1 cellular context compared by ENCODE assay signal in genomic region chr18:13543811-13544732, GRCh38.
TF ChIP-seq lines count a peak whose summit lies in the region.

No MANE protein-coding gene starts in this region.

TF ChIP-seq in HepG2, 621 proteins besides CTCF, POLR2A, EP300 and RAD21 (continued from another document):
- TF ChIP-seq ZNF142 (CRISPR knock-in tag; IDR thresholded peaks at IDR 0.05) = no peak
- TF ChIP-seq FOXP1 (IDR thresholded peaks at IDR 0.05) = no peak
- 0 out of 2 replicates have a peak, but pooled peaks have one; percentile 23 for TF ChIP-seq FOXP1 (CRISPR knock-in tag; IDR thresholded peaks at IDR 0.05)
- no peak for TF ChIP-seq PAF1 (CRISPR knock-in tag; IDR thresholded peaks at IDR 0.05)
- no peak for TF ChIP-seq PLRG1 (conservative IDR thresholded peaks at IDR 0.05)
- peak; percentile 22 for TF ChIP-seq YY1 (IDR thresholded peaks at IDR 0.05; ENCODE audit: insufficient read depth, insufficient replicate concordance, low read depth, low read length)
- TF ChIP-seq HDAC6 (IDR thresholded peaks at IDR 0.05; ENCODE audit: low read depth, low read length) = no peak
- no peak for TF ChIP-seq JUNB (CRISPR knock-in tag; IDR thresholded peaks at IDR 0.05; ENCODE audit: borderline replicate concordance)
- 0 out of 2 replicates have a peak, but pooled peaks have one; percentile 40 for TF ChIP-seq PHF21A (CRISPR knock-in tag; IDR thresholded peaks at IDR 0.05)
- TF ChIP-seq THRA (CRISPR knock-in tag; IDR thresholded peaks at IDR 0.05; ENCODE audit: borderline replicate concordance) = peak; percentile 25; the same call in 1 of the 2 replicates
- TF ChIP-seq ZNF441 (CRISPR knock-in tag; IDR thresholded peaks at IDR 0.05; ENCODE audit: borderline replicate concordance) = peak; percentile 55; the same call in 1 of the 2 replicates
- TF ChIP-seq MED1 (CRISPR knock-in tag; IDR thresholded peaks at IDR 0.05) = peak; percentile 26; the same call in 1 of the 2 replicates
- peak; percentile 40; the same call in 1 of the 2 replicates for TF ChIP-seq ZFX (CRISPR knock-in tag; IDR thresholded peaks at IDR 0.05; ENCODE audit: low read depth)
- TF ChIP-seq GATAD2A (CRISPR knock-in tag; IDR thresholded peaks at IDR 0.05) = peak; percentile 22; the same call in 1 of the 2 replicates
- 0 out of 2 replicates have a peak, but pooled peaks have one; percentile 22 for TF ChIP-seq ZBTB4 (CRISPR knock-in tag; IDR thresholded peaks at IDR 0.05; ENCODE audit: borderline replicate concordance)
- no peak for TF ChIP-seq CSRNP1 (CRISPR knock-in tag; IDR thresholded peaks at IDR 0.05)
- TF ChIP-seq ZEB1 (IDR thresholded peaks at IDR 0.05; ENCODE audit: insufficient replicate concordance, low read depth) = peak; percentile 48
- peak; percentile 37; the same call in 1 of the 2 replicates for TF ChIP-seq ZBTB38 (CRISPR knock-in tag; IDR thresholded peaks at IDR 0.05)
- TF ChIP-seq PAXIP1 (CRISPR knock-in tag; conservative IDR thresholded peaks at IDR 0.05) = 0 out of 2 replicates have a peak, but pooled peaks have one; percentile 26
- TF ChIP-seq RXRB (CRISPR knock-in tag; IDR thresholded peaks at IDR 0.05; ENCODE audit: borderline replicate concordance) = peak; percentile 34; the same call in 1 of the 2 replicates
- no peak for TF ChIP-seq ZNF577 (CRISPR knock-in tag; IDR thresholded peaks at IDR 0.05; ENCODE audit: borderline replicate concordance, low read depth)
- no peak for TF ChIP-seq ATF2 (CRISPR knock-in tag; IDR thresholded peaks at IDR 0.05)
- no peak for TF ChIP-seq KLF15 (CRISPR knock-in tag; IDR thresholded peaks at IDR 0.05; ENCODE audit: borderline replicate concordance)
